Comparison of ENCODE assay signal across 8 cellular contexts in the genomic region with DNA sequence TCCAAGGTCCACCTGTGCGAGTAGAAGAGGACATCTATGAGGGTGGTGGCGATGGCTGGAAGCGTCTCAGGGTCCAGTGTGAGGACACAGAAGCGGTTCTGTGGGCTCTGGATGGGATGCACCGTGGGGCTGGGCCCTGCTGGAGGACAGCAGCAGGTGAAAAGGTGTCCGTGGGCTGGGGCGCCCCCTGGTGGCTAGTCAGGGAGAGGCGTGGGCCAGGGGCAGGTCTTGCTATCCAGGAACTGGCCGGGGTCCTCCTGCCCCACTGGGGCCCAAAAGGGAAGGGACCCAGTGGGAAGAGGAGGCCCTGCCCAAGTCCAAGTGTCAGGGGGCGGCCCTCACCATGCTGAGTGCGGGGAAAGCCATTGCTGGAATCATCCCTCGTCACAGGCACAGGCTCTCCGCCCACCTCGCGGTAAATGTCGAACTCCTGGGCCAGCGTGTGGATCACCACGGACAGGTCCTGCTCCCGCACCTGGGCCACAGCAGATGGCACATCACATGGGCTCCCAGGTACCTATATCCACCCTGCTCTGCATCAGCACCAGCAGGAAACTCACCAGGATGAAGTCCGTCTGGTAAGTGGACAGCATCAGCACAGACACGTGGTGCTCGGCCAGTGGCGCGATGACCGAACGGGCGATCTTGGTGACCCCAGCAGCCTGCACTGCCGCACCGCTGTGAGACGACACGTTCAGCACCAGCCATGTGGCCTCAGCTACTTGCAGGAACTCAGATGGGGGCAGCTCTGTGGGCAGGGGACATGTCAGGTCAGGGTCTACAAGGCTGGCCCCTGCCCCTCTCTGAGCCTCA. TPM values are rescaled to one million over a fixed set of nuclear protein-coding genes. Genes with fewer than 3 reads are reported as not detected.
DNase-seq lines count a peak whose midpoint lies in the region; ATAC-seq and TF ChIP-seq lines count a peak whose summit lies in the region.

No MANE protein-coding gene starts in this region.

- peaks cover 16% of the 10 kb centered on the region for H3K4me1 ChIP-seq in BE2C
- H3K4me1 ChIP-seq in gastrocnemius medialis = peaks cover 22 to 26% of the 10 kb centered on the region in 2 donors

- H3K9me3 ChIP-seq in BE2C (no peaks in the 10 kb centered on the region), gastrocnemius medialis (no peaks in the 10 kb centered on the region)

- DNase-seq in BE2C (peak; percentile 83), H4 (ENCODE audit: low spot score) (peak; percentile 21), RPMI8226 (peak; percentile 77), Right ventricle myocardium superior (peak; percentile 87), gastrocnemius medialis (peak in 1 of 2 donors; percentile 45)
- DNase-seq in activated T-helper 9 cell treated with anti-CD3 and anti-CD28 coated beads, Interleukin-2, amount 50 U/mL, for 16 hours (ENCODE audit: low read depth) = peak; percentile 82

- H3K27ac ChIP-seq in gastrocnemius medialis = no peak overlapping the region

- H3K27me3 ChIP-seq in BE2C = no peaks in the 10 kb centered on the region
- H3K27me3 ChIP-seq in gastrocnemius medialis = no peaks in the 10 kb centered on the region

- in situ Hi-C loops in gastrocnemius medialis (cut with MboI; ENCODE audit: low sequenced_read_pairs in 4 of 4) = loop anchor here in 2 of 4 donors (10.0 kb wide), 2 partner anchors 98 to 108 kb away; a partner anchor contains a TSS

- intact Hi-C loops in Right ventricle myocardium superior (cut with DNase I) = no loop called here
- intact Hi-C loops in gastrocnemius medialis (cut with DNase I; ENCODE audit: low total_unique reads) = loop anchor here (1.0 to 10.0 kb wide), 3 partner anchors 24 to 198 kb away; a partner anchor contains a TSS

- TF ChIP-seq CTCF in BE2C (IDR thresholded peaks at IDR 0.05; ENCODE audit: low read depth, low read length) = peak; percentile 85
- peak; percentile 38 to 85 (median 82) for TF ChIP-seq CTCF in gastrocnemius medialis (IDR thresholded peaks at IDR 0.05 in 4 of 5, conservative IDR thresholded peaks at IDR 0.05 in 1 of 5)

- no peak for TF ChIP-seq POLR2A in gastrocnemius medialis (IDR thresholded peaks at IDR 0.05)

- no peaks in the 10 kb centered on the region for H3K36me3 ChIP-seq in BE2C
- H3K36me3 ChIP-seq in gastrocnemius medialis = no peaks in the 10 kb centered on the region

- no peak overlapping the region for H3K4me3 ChIP-seq in BE2C (ENCODE audit: low read depth, low read length)
- no peak overlapping the region for H3K4me3 ChIP-seq in gastrocnemius medialis

- ATAC-seq in Right ventricle myocardium superior (ENCODE audit: poor library complexity) (no peak), gastrocnemius medialis (no peak), HG03175 (IDR thresholded peaks at IDR 0.05; ENCODE audit: unreplicated experiment) (no peak), HG02610 (IDR thresholded peaks at IDR 0.05; ENCODE audit: unreplicated experiment) (no peak)

RNA-seq across cellular contexts. Expression of a gene that starts 2.3 kb away (rescaled TPM):
- 3.8 TPM for polyA plus RNA-seq in BE2C (2012; ENCODE audit: insufficient read depth, insufficient read length, low read depth)
- total RNA-seq in H4 (2014; rRNA removed; shearing (Covaris generic)) = 2.9 and 6.6 TPM in 2 replicates
- total RNA-seq in Right ventricle myocardium superior (5.3 TPM), gastrocnemius medialis (1 to 10 TPM; 3.5 to 6.5 (median 5.6) TPM)

RNA-seq across cellular contexts. Expression of a gene that starts 20.4 kb away (rescaled TPM):
- not detected for polyA plus RNA-seq in BE2C (2012; ENCODE audit: insufficient read depth, insufficient read length, low read depth)
- total RNA-seq in H4 (2014; rRNA removed; shearing (Covaris generic)) = not detected in 2 replicates
- total RNA-seq in Right ventricle myocardium superior = 0.11 TPM
- total RNA-seq in gastrocnemius medialis = under 1 TPM in 1 of 4 donors, not detected in 3; 0.53 TPM

RNA-seq across cellular contexts. Expression of a gene that starts 39.7 kb away (rescaled TPM):
- polyA plus RNA-seq in BE2C (2012; ENCODE audit: insufficient read depth, insufficient read length, low read depth) = 2.9 TPM
- 7.5 and 8.4 TPM in 2 replicates for total RNA-seq in H4 (2014; rRNA removed; shearing (Covaris generic))
- 6.5 TPM for total RNA-seq in Right ventricle myocardium superior
- total RNA-seq in gastrocnemius medialis = 1 to 10 TPM; 4.1 to 9.6 (median 6.2) TPM

RNA-seq across cellular contexts. Expression of a gene that starts 40.5 kb away (rescaled TPM):
- 1.8 TPM for polyA plus RNA-seq in BE2C (2012; ENCODE audit: insufficient read depth, insufficient read length, low read depth)
- 2.2 and 3.9 TPM in 2 replicates for total RNA-seq in H4 (2014; rRNA removed; shearing (Covaris generic))
- total RNA-seq in Right ventricle myocardium superior (0.54 TPM), gastrocnemius medialis (not detected)
